In the genomic region with DNA sequence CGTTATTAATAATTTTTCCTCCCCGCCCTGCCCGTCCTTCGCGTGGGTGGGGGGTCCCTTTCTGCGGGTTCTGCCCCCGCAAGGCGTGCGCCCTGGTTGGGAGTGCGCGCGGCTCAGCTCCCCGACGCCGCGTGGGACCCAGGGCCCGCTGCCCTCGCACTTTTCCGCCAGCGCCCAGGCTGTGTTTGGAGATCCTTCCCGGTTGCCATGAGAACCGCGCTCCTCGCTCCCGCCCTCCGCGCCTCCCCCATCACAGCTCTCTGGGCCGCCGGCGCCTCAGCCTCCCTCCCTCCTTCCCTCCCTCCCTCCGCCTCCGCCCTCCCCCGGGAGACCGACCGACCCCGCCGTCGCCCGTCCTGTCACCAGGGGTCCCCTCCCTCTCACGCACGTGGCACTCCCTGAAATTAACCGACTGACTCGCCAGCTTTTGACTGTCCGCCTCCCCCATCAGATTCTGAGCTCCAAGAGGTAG, we compare ENCODE assay signal across 8 cellular contexts. TPM values are rescaled to one million over a fixed set of nuclear protein-coding genes. Genes with fewer than 3 reads are reported as not detected.
DNase-seq lines count a peak whose midpoint lies in the region; ATAC-seq and TF ChIP-seq lines count a peak whose summit lies in the region.

No MANE protein-coding gene starts in this region.

- TF ChIP-seq POLR2A in lower leg skin (IDR thresholded peaks at IDR 0.05) (no peak), GM18505 (IDR thresholded peaks at IDR 0.05; ENCODE audit: borderline replicate concordance, extremely low read depth, insufficient read depth, insufficient read length) (no peak)

- intact Hi-C loops in lower leg skin (cut with DNase I; ENCODE audit: low total_unique reads) = no loop called here

- 0 to 2% methylated on average over 42 to 44 of the region's 44 CpGs for WGBS in lower leg skin, 2 donors

- ATAC-seq in activated CD4-positive, CD25-positive, alpha-beta regulatory T cell treated with anti-CD3 and anti-CD28 coated beads, Interleukin-2, amount 50 U/mL, for 24 hours = peak; percentile 4 to 5
- no peak for ATAC-seq in GM18505 (IDR thresholded peaks at IDR 0.05; ENCODE audit: unreplicated experiment)

- H3K4me3 ChIP-seq in lower leg skin (ENCODE audit: low read depth, poor library complexity, severe bottlenecking) = peak overlapping the region; percentile 9

- no peak for DNase-seq in activated CD4-positive, CD25-positive, alpha-beta regulatory T cell (lab: John Stamatoyannopoulos, UW)
- DNase-seq in NCI-H446 treated with DMSO at 0.1 percent for 48 hours (lab: John Stamatoyannopoulos, UW) (peak; percentile 32), lower leg skin (ENCODE audit: low spot score in 2 of 2) (peak; percentile 80 to 98)
- peak; percentile 45 to 54 for DNase-seq in activated CD4-positive, alpha-beta T cell treated with anti-CD3 and anti-CD28 coated beads, Interleukin-2, amount 50 U/mL, for 4 hours
- DNase-seq in effector CD4-positive, alpha-beta T cell = peak; percentile 56
- peak; percentile 56 to 67 for DNase-seq in stimulated activated CD8-positive, alpha-beta memory T cell treated with anti-CD3 and anti-CD28 coated beads, Interleukin-15, amount 100 ng/mL, for 48 hours (ENCODE audit: low read depth in 2 of 2)

- TF ChIP-seq CTCF in lower leg skin (IDR thresholded peaks at IDR 0.05) = no peak

RNA-seq across cellular contexts. Expression of a gene that starts 2.4 kb away (rescaled TPM):
- total RNA-seq in lower leg skin = 10 to 100 TPM; 28.8 to 42.0 (median 36.0) TPM

RNA-seq across cellular contexts. Expression of a gene that starts 19.4 kb away (rescaled TPM):
- total RNA-seq in lower leg skin = 1 to 10 TPM in 3 of 4 donors, not detected in 1; 1.2 to 3.4 (median 2.2) TPM

RNA-seq across cellular contexts. Expression of a gene that starts 21.1 kb away (rescaled TPM):
- total RNA-seq in lower leg skin = 10 to 100 TPM; 16.9 to 29.9 (median 22.3) TPM

RNA-seq across cellular contexts. Expression of a gene that starts 30.9 kb away (rescaled TPM):
- 1 to 10 TPM in 2 of 4 donors, under 1 TPM in 1, not detected in 1; 0.49 to 5.1 (median 4.5) TPM for total RNA-seq in lower leg skin

Comparison
In these comparisons a context has a peak if more than half of its experiments do, and no peak if none do; other contexts are left out.
1. DNase-seq: peak in NCI-H446 treated with DMSO at 0.1 percent for 48 hours (single experiment), activated CD4-positive, alpha-beta T cell treated with anti-CD3 and anti-CD28 coated beads, Interleukin-2, amount 50 U/mL, for 4 hours (2 of 2), effector CD4-positive, alpha-beta T cell (single experiment), lower leg skin (2 of 2) and stimulated activated CD8-positive, alpha-beta memory T cell treated with anti-CD3 and anti-CD28 coated beads, Interleukin-15, amount 100 ng/mL, for 48 hours (2 of 2); none in activated CD4-positive, CD25-positive, alpha-beta regulatory T cell (0 of 4).